Comparison of ENCODE assay signal across 8 cellular contexts in genomic region chr5:96602776-96603175, GRCh38.
"Had no signal": no experiment of that assay in that cellular context is flagged by ENCODE, and none has a peak within 500 bp of the region (broad histone marks: within the 10 kb centered on the region; RNA-seq: fewer than 3 reads in every experiment).

No MANE protein-coding gene starts in this region.

- H3K4me3 ChIP-seq: GM23248, HAP-1 had no signal

- H3K4me2 ChIP-seq: KMS-11 had no signal

- H3K27ac ChIP-seq: GM23248, HL-60, KMS-11 had no signal

- H3K4me1 ChIP-seq: HAP-1 had no signal

- H3K9ac ChIP-seq: GM23248, KMS-11 had no signal

- DNase-seq: GM23248, GOT3, H7, HFFc6, KBM-7 had no signal

- H3K36me3 ChIP-seq: HAP-1 had no signal
